In genomic region chr6:18388252-18388651, GRCh38 we compare ENCODE assay signal across 8 cellular contexts. TPM values are rescaled to one million over a fixed set of nuclear protein-coding genes. Genes with fewer than 3 reads are reported as not detected.
DNase-seq lines count a peak whose midpoint lies in the region; ATAC-seq and TF ChIP-seq lines count a peak whose summit lies in the region.

No MANE protein-coding gene starts in this region.

- POLR2A ChIA-PET in CD4-positive, alpha-beta T cell (lab: Charles Lee) = interaction anchor here (1.7 to 2.3 kb wide), 2 partner anchors 9 to 682 kb away, joined by 8 to 9 read pairs; partner anchors contain the start of gene NUP153

- peaks cover 9% of the 10 kb centered on the region for H3K36me3 Mint-ChIP-seq in CD4-positive, alpha-beta T cell (ENCODE audit: low read depth)

- no peaks in the 10 kb centered on the region for H3K27me3 Mint-ChIP-seq in CD4-positive, alpha-beta T cell

- peak overlapping the region; percentile 73 for H3K27ac Mint-ChIP-seq in CD4-positive, alpha-beta T cell

- no peaks in the 10 kb centered on the region for H4K20me1 ChIP-seq in neural cell (ENCODE audit: insufficient read depth)

- H3K4me3 Mint-ChIP-seq in CD4-positive, alpha-beta T cell = peak overlapping the region; percentile 99

- no peak for TF ChIP-seq EP300 in neural cell (conservative IDR thresholded peaks at IDR 0.05; ENCODE audit: poor library complexity, severe bottlenecking)

- intact Hi-C loops in CD4-positive, alpha-beta T cell (cut with DNase I, micrococcal nuclease) = loop anchor here in 1 of 2 experiments (5.0 kb wide), 1 partner anchor 236 kb away; no protein-coding TSS in a partner anchor
- intact Hi-C loops in dorsolateral prefrontal cortex (cut with DNase I) = no loop called here

- H3K4me1 Mint-ChIP-seq in CD4-positive, alpha-beta T cell (ENCODE audit: low read depth) = peaks cover 34% of the 10 kb centered on the region

- DNase-seq in CD4-positive, alpha-beta T cell = no peak
- DNase-seq in NAMALWA (ENCODE audit: low spot score) (peak; percentile 48), dorsolateral prefrontal cortex (no peak), SKM-1 treated with dmso at 0.1 percent for 144 hours (lab: John Stamatoyannopoulos, UW; ENCODE audit: unreplicated experiment) (no peak), AG08395 (ENCODE audit: low spot score) (no peak), GM19238 (ENCODE audit: insufficient read length, low spot score) (no peak)

- no peaks in the 10 kb centered on the region for H3F3A ChIP-seq in neural cell (ENCODE audit: insufficient read depth, low read length, poor library complexity, severe bottlenecking)

- TF ChIP-seq RAD21 in neural cell (conservative IDR thresholded peaks at IDR 0.05) = no peak

- H3K27ac ChIP-seq in CD4-positive, alpha-beta T cell (ENCODE audit: low read depth, low read length) = no peak overlapping the region
- H3K27ac ChIP-seq in dorsolateral prefrontal cortex = peak overlapping the region in 42 of 59 donors; percentile 2 to 78 (median 43)
- no peak overlapping the region for H3K27ac ChIP-seq in neural cell (ENCODE audit: low read length)

- H3K4me3 ChIP-seq in dorsolateral prefrontal cortex (peak overlapping the region in 57 of 59 donors; percentile 20 to 79 (median 63)), neural cell (ENCODE audit: low read length) (peak overlapping the region; percentile 78)

- H3K9me3 Mint-ChIP-seq in CD4-positive, alpha-beta T cell = no peaks in the 10 kb centered on the region

- no peaks in the 10 kb centered on the region for H3K36me3 ChIP-seq in neural cell (ENCODE audit: insufficient read depth, low read length)

- no peaks in the 10 kb centered on the region for H3K9me2 ChIP-seq in neural cell (ENCODE audit: insufficient read depth, low read length)

- CTCF ChIA-PET in CD4-positive, alpha-beta T cell (lab: Charles Lee) = no interaction called here

- no peaks in the 10 kb centered on the region for H3K27me3 ChIP-seq in CD4-positive, alpha-beta T cell (ENCODE audit: control insufficient read depth, insufficient read depth, low read length)
- H3K27me3 ChIP-seq in dorsolateral prefrontal cortex (peaks cover 0 to 21% (median 0%) of the 10 kb centered on the region in 45 donors), neural cell (ENCODE audit: insufficient read depth, low read depth, low read length) (peaks cover 29% of the 10 kb centered on the region)

- no peaks in the 10 kb centered on the region for H3K79me2 ChIP-seq in neural cell (replicated peaks; ENCODE audit: insufficient read depth, low read length)

- H2AFZ ChIP-seq in neural cell (ENCODE audit: low read depth, low read length) = no peak overlapping the region

- no peak for ATAC-seq in CD4-positive, alpha-beta T cell (ENCODE audit: poor library complexity)
- ATAC-seq in HG03521 (IDR thresholded peaks at IDR 0.05; ENCODE audit: unreplicated experiment) = no peak

- H3K9me3 ChIP-seq in CD4-positive, alpha-beta T cell (ENCODE audit: control insufficient read depth, low read length) = no peaks in the 10 kb centered on the region
- no peaks in the 10 kb centered on the region for H3K9me3 ChIP-seq in neural cell (ENCODE audit: low read length)

- H3K9ac ChIP-seq in neural cell (ENCODE audit: low read length) = no peak overlapping the region

- peak overlapping the region; percentile 79 for H3K4me2 ChIP-seq in neural cell (ENCODE audit: low read length)

- no peak for TF ChIP-seq CTCF in CD4-positive, alpha-beta T cell (IDR thresholded peaks at IDR 0.05)
- TF ChIP-seq CTCF in dorsolateral prefrontal cortex (IDR thresholded peaks at IDR 0.05 in 54 of 56, conservative IDR thresholded peaks at IDR 0.05 in 2 of 56; ENCODE audit: low read depth in 1 of 56, partially characterized antibody in 56 of 56) = no peak
- TF ChIP-seq CTCF in neural cell (IDR thresholded peaks at IDR 0.05; ENCODE audit: poor library complexity, severe bottlenecking) = no peak

TF ChIP-seq in neural cell, 6 proteins besides CTCF, POLR2A, EP300 and RAD21:
- TF ChIP-seq REST (IDR thresholded peaks at IDR 0.05; ENCODE audit: borderline replicate concordance) (no peak), SMC3 (conservative IDR thresholded peaks at IDR 0.05; ENCODE audit: poor library complexity) (no peak), POLR2AphosphoS5 (IDR thresholded peaks at IDR 0.05) (no peak), TAF1 (IDR thresholded peaks at IDR 0.05; ENCODE audit: low read depth) (no peak), EZH2 (IDR thresholded peaks at IDR 0.05; ENCODE audit: borderline replicate concordance, insufficient read depth, low read length, poor library complexity, severe bottlenecking) (no peak), MXI1 (conservative IDR thresholded peaks at IDR 0.05; ENCODE audit: poor library complexity, severe bottlenecking) (no peak)

RNA-seq across cellular contexts. Expression of gene RNF144B, which starts 1.1 kb away (rescaled TPM):
- 1 to 10 TPM; 2.3 to 3.5 TPM for total RNA-seq in CD4-positive, alpha-beta T cell
- total RNA-seq in dorsolateral prefrontal cortex = 10 to 100 TPM in 75 of 120 experiments, 1 to 10 TPM in 45; 4.7 to 33.9 (median 11.0) TPM
- 0.14 and 0.15 TPM in 2 replicates for polyA plus RNA-seq in neural cell
- 0.24 TPM in 1 of 2 replicates, not detected in the other for polyA minus RNA-seq in neural cell

Comparison
In these comparisons a context has a peak if more than half of its experiments do, and no peak if none do; other contexts are left out.
1. H3K27ac ChIP-seq: peak in dorsolateral prefrontal cortex (42 of 59); none in CD4-positive, alpha-beta T cell (single experiment) and neural cell (single experiment).